ENCODE assay signal across 8 cellular contexts in the genomic region with DNA sequence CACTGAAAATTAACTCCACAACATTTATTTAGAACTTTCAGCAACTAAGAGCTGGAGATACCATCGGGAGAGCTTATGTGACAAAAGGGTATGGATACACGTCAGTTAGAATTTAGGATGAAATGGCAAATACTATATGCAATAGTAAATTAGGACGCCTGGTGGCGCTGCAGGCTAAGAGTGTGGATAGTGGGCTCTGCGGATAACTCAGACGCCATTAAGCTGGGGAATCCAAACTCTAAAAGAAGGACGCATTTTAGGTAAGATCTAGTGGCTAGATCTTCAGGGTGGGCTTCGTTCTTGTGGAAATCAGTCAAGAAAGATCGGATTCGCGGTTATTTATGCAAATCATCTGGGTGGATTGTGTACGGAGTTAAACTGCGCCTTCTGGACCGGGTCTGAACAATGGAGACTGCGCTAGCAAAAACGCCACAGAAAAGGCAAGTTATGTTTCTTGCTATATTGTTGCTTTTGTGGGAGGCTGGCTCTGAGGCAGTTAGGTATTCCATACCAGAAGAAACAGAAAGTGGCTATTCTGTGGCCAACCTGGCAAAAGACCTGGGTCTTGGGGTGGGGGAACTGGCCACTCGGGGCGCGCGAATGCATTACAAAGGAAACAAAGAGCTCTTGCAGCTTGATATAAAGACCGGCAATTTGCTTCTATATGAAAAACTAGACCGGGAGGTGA. TPM values are rescaled to one million over a fixed set of nuclear protein-coding genes. Genes with fewer than 3 reads are reported as not detected.
DNase-seq lines count a peak whose midpoint lies in the region; ATAC-seq and TF ChIP-seq lines count a peak whose summit lies in the region.

A gene (plus strand): TSS at position 177 of the 688 bp plus-strand sequence. CDS start 229 bp downstream, at position 406.

- H3K27me3 Mint-ChIP-seq in immature natural killer cell (ENCODE audit: low read depth in 3 of 3), result peaks cover 0 to 7% (median 6%) of the 10 kb centered on the region in 3 donors

- TF ChIP-seq POLR2A in vagina (IDR thresholded peaks at IDR 0.05), result no peak

- no peak within 1 kb of the TSS for H3K9ac ChIP-seq in MM.1S (ENCODE audit: low read length)

- H4K20me1 ChIP-seq in MM.1S (ENCODE audit: insufficient read depth, low read length), result no peaks in the 10 kb centered on the region

- no peaks in the 10 kb centered on the region for H3K9me2 ChIP-seq in MM.1S (replicated peaks; ENCODE audit: insufficient read depth, low read length)

- H3K27me3 ChIP-seq in MM.1S (replicated peaks; ENCODE audit: insufficient read depth, low read length) (no peaks in the 10 kb centered on the region), left lung (peaks cover 0 to 11% of the 10 kb centered on the region in 2 donors), vagina (no peaks in the 10 kb centered on the region)

- DNase-seq in COR-L47 (lab: John Stamatoyannopoulos, UW) (peak; percentile 37), MM.1S (no peak), astrocyte of the cerebellum (ENCODE audit: low read depth) (no peak), left lung (no peak), vagina (ENCODE audit: extremely low spot score in 2 of 2) (no peak), CD1c-positive myeloid dendritic cell (ENCODE audit: extremely low spot score) (no peak), immature natural killer cell (no peak), hepatic stellate cell (ENCODE audit: low spot score) (no peak)

- H3K27ac ChIP-seq in MM.1S (ENCODE audit: low read length) (no peak within 1 kb of the TSS), left lung (no peak within 1 kb of the TSS), vagina (no peak within 1 kb of the TSS)

- peaks cover 0 to 3% (median 0%) of the 10 kb centered on the region in 3 donors for H3K36me3 Mint-ChIP-seq in immature natural killer cell

- peak; percentile 74 for ATAC-seq in left lung

- no peaks in the 10 kb centered on the region for H3F3A ChIP-seq in MM.1S (ENCODE audit: insufficient read depth, low read length)

- intact Hi-C loops in left lung (cut with DNase I), result no loop called here
- intact Hi-C loops in vagina (cut with DNase I), result no loop called here

- TF ChIP-seq CTCF in MM.1S (IDR thresholded peaks at IDR 0.05; ENCODE audit: low read length) (peak; percentile 12), astrocyte of the cerebellum (IDR thresholded peaks at IDR 0.05; ENCODE audit: low read depth, low read length, missing control alignments) (peak; percentile 26), left lung (IDR thresholded peaks at IDR 0.05) (peak in 1 of 2 donors; percentile 22), vagina (IDR thresholded peaks at IDR 0.05) (no peak)

- H3K27ac Mint-ChIP-seq in immature natural killer cell, result no peak within 1 kb of the TSS

- H3K79me2 ChIP-seq in MM.1S (ENCODE audit: low read length), result no peaks in the 10 kb centered on the region

- H3K4me1 ChIP-seq in MM.1S (ENCODE audit: low read length) (no peaks in the 10 kb centered on the region), left lung (no peaks in the 10 kb centered on the region), vagina (no peaks in the 10 kb centered on the region)

- H3K4me1 Mint-ChIP-seq in immature natural killer cell, result no peaks in the 10 kb centered on the region

- in situ Hi-C loops in astrocyte of the cerebellum (cut with HindIII; ENCODE audit: low sequenced_read_pairs), result no loop called here

- H3K4me2 ChIP-seq in MM.1S (ENCODE audit: low read depth, low read length), result no peak within 1 kb of the TSS

- no peaks in the 10 kb centered on the region for H3K36me3 ChIP-seq in MM.1S (replicated peaks; ENCODE audit: insufficient read depth, low read length)
- no peaks in the 10 kb centered on the region for H3K36me3 ChIP-seq in left lung
- H3K36me3 ChIP-seq in vagina, result no peaks in the 10 kb centered on the region

- H3K4me3 ChIP-seq in MM.1S (ENCODE audit: low read length) (no peak within 1 kb of the TSS), astrocyte of the cerebellum (ENCODE audit: low read depth, low read length) (peak within 1 kb of the TSS; percentile 32), left lung (peak within 1 kb of the TSS; percentile 12 to 19), vagina (peak within 1 kb of the TSS; percentile 21 to 26)

- no peaks in the 10 kb centered on the region for H3K9me3 ChIP-seq in MM.1S (replicated peaks; ENCODE audit: insufficient read depth, low read length)
- peaks cover 0 to 82% of the 10 kb centered on the region in 2 donors for H3K9me3 ChIP-seq in left lung
- peaks cover 8% of the 10 kb centered on the region for H3K9me3 ChIP-seq in vagina

- H2AFZ ChIP-seq in MM.1S (ENCODE audit: low read length), result no peak within 1 kb of the TSS

- H3K4me3 Mint-ChIP-seq in immature natural killer cell, result peak within 1 kb of the TSS in 2 of 5 donors; percentile 53 to 56

- H3K9me3 Mint-ChIP-seq in immature natural killer cell, result peaks cover 14 to 62% (median 27%) of the 10 kb centered on the region in 6 donors

RNA-seq across cellular contexts. Expression of the gene that starts here (rescaled TPM):
- 1 to 10 TPM; 2.5 to 7.5 TPM for total RNA-seq in left lung
- 2.9 TPM for total RNA-seq in vagina
- not detected for polyA plus RNA-seq in immature natural killer cell

Comparison
In these comparisons a context has a peak if more than half of its experiments do, and no peak if none do; other contexts are left out.
1. CTCF ChIP-seq: peak in MM.1S (single experiment) and astrocyte of the cerebellum (single experiment); none in vagina (0 of 3).